1 cellular context compared by ENCODE assay signal in the genomic region with DNA sequence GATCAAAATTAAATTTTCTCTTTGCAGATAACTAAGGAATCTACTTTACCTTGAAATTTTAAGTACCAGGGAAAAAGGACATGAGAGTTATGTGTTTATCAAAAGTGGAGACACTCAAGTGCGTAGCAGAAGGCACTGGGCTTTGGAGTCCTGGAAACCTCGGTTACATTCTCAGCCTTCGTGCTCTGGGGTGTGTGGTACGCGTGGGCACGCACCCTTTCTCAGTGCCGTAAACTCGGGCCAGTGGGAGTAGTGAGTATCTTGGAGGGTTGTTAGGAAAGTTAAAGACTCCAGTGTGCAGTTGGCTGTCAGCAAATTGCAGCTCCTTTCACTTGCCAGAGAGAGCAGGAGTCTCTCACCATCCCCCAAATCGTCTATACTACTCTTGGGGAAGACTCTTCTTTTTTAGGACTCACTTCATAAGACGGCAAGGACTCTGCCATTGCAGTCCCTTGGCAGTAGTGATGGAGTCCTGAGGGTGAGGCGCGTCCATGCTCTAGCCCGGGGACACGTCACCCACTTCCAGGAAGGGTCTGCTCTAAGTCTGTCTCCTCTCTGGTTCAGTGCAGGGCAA.
TF ChIP-seq lines count a peak whose summit lies in the region.

No MANE protein-coding gene starts in this region.

TF ChIP-seq in HCT116, 20 proteins besides CTCF, POLR2A, EP300 and RAD21 (continued from another document):
- TF ChIP-seq REST (IDR thresholded peaks at IDR 0.05; ENCODE audit: low read depth): no peak
- TF ChIP-seq, protein P1, sequence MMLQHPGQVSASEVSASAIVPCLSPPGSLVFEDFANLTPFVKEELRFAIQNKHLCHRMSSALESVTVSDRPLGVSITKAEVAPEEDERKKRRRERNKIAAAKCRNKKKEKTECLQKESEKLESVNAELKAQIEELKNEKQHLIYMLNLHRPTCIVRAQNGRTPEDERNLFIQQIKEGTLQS (IDR thresholded peaks at IDR 0.05): no peak
- no peak for TF ChIP-seq CEBPB (IDR thresholded peaks at IDR 0.05; ENCODE audit: low read depth)
